In genomic region chr12:56375598-56376434, GRCh38 we compare ENCODE assay signal across 12 cellular contexts. TPM values are rescaled to one million over a fixed set of nuclear protein-coding genes. Genes with fewer than 3 reads are reported as not detected.
A peak's percentile ranks its signal among the peaks of the same experiment; 100 is the strongest.
DNase-seq lines count a peak whose midpoint lies in the region; ATAC-seq and TF ChIP-seq lines count a peak whose summit lies in the region.
"Had no signal": no experiment of that assay in that cellular context is flagged by ENCODE, and none has a peak within 500 bp of the region (broad histone marks: within the 10 kb centered on the region; RNA-seq: fewer than 3 reads in every experiment).

No MANE protein-coding gene starts in this region.

- ATAC-seq in GM19372 (IDR thresholded peaks at IDR 0.05; ENCODE audit: low read depth, unreplicated experiment), result peak; percentile 75
- ATAC-seq in HG02938 (IDR thresholded peaks at IDR 0.05; ENCODE audit: unreplicated experiment), result peak; percentile 67
- ATAC-seq in activated CD8-positive, alpha-beta T cell treated with anti-CD3 and anti-CD28 coated beads, Interleukin-2, amount 10 ng/mL, durations not matched to agents 7 days and 5 days, result no peak
- ATAC-seq: naive thymus-derived CD4-positive, alpha-beta T cell had no signal

- peaks cover 0 to 6% (median 0%) of the 10 kb centered on the region in 3 donors for H3K36me3 Mint-ChIP-seq in CD8-positive, alpha-beta memory T cell
- no peaks in the 10 kb centered on the region for H3K36me3 Mint-ChIP-seq in activated CD8-positive, alpha-beta T cell treated with anti-CD3 and anti-CD28 coated beads, Interleukin-2, amount 10 ng/mL, durations not matched to agents 7 days and 5 days (ENCODE audit: low read depth)

- H3K4me1 Mint-ChIP-seq in CD8-positive, alpha-beta memory T cell, result no peaks in the 10 kb centered on the region
- H3K4me1 Mint-ChIP-seq in activated CD8-positive, alpha-beta T cell treated with anti-CD3 and anti-CD28 coated beads, Interleukin-2, amount 10 ng/mL, durations not matched to agents 7 days and 5 days (ENCODE audit: low read depth), result no peaks in the 10 kb centered on the region

- H3K9me3 ChIP-seq in CD8-positive, alpha-beta memory T cell (ENCODE audit: low read length), result no peaks in the 10 kb centered on the region
- H3K9me3 ChIP-seq: stomach had no signal

- no peak for DNase-seq in CD8-positive, alpha-beta memory T cell
- DNase-seq in NOMO-1 treated with DMSO at 0.1 percent for 48 hours (lab: John Stamatoyannopoulos, UW; ENCODE audit: unreplicated experiment) (peak; percentile 54), brain microvascular endothelial cell (no peak), hippocampal formation (lab: John Stamatoyannopoulos, UW) (no peak), DMS53 (lab: John Stamatoyannopoulos, UW) (no peak)
- DNase-seq in activated CD8-positive, alpha-beta T cell treated with anti-CD3 and anti-CD28 coated beads, Interleukin-2, amount 10 ng/mL, durations not matched to agents 7 days and 5 days, result no peak
- DNase-seq: activated CD4-positive, alpha-beta T cell treated with anti-CD3 and anti-CD28 coated beads, Interleukin-2, amount 50 U/mL, for 1 hour; naive thymus-derived CD4-positive, alpha-beta T cell; NCI-H1105 treated with DMSO at 0.1 percent for 48 hours; stomach had no signal

- peak overlapping the region; percentile 24 for H3K27ac ChIP-seq in CD8-positive, alpha-beta memory T cell (ENCODE audit: low read depth, low read length)
- no peak overlapping the region for H3K27ac ChIP-seq in brain microvascular endothelial cell
- H3K27ac ChIP-seq: stomach had no signal

- CTCF ChIA-PET in CD8-positive, alpha-beta memory T cell (lab: Charles Lee), result interaction anchor here (1.2 kb wide), 1 partner anchor 16 kb away, joined by 3 read pairs; the partner anchor contains the start of gene STAT2
- CTCF ChIA-PET in activated CD8-positive, alpha-beta T cell treated with anti-CD3 and anti-CD28 coated beads, Interleukin-2, amount 10 ng/mL, durations not matched to agents 7 days and 5 days (lab: Charles Lee), result interaction anchor here (1.2 kb wide), 1 partner anchor 14 kb away, joined by 3 read pairs; no protein-coding TSS in a partner anchor

- POLR2A ChIA-PET in CD8-positive, alpha-beta memory T cell (lab: Charles Lee), result interaction anchor here (0.6 kb wide), 1 partner anchor 16 kb away, joined by 3 read pairs; the partner anchor contains the start of gene STAT2
- POLR2A ChIA-PET in activated CD8-positive, alpha-beta T cell treated with anti-CD3 and anti-CD28 coated beads, Interleukin-2, amount 10 ng/mL, durations not matched to agents 7 days and 5 days (lab: Charles Lee), result no interaction called here

- no peaks in the 10 kb centered on the region for H3K27me3 ChIP-seq in CD8-positive, alpha-beta memory T cell (ENCODE audit: insufficient read depth, low read length, poor library complexity, severe bottlenecking)
- no peaks in the 10 kb centered on the region for H3K27me3 ChIP-seq in brain microvascular endothelial cell (replicated peaks)
- H3K27me3 ChIP-seq: stomach had no signal

- H3K27ac Mint-ChIP-seq in CD8-positive, alpha-beta memory T cell, result peak overlapping the region in 1 of 8 donors; percentile 38
- no peak overlapping the region for H3K27ac Mint-ChIP-seq in activated CD8-positive, alpha-beta T cell treated with anti-CD3 and anti-CD28 coated beads, Interleukin-2, amount 10 ng/mL, durations not matched to agents 7 days and 5 days
- H3K27ac Mint-ChIP-seq: naive thymus-derived CD4-positive, alpha-beta T cell had no signal

- no peak for TF ChIP-seq CTCF in brain microvascular endothelial cell (IDR thresholded peaks at IDR 0.05; ENCODE audit: low read depth, low read length, missing control alignments)

- H3K27me3 Mint-ChIP-seq in CD8-positive, alpha-beta memory T cell, result peaks cover 5% of the 10 kb centered on the region in 2 donors
- H3K27me3 Mint-ChIP-seq in activated CD8-positive, alpha-beta T cell treated with anti-CD3 and anti-CD28 coated beads, Interleukin-2, amount 10 ng/mL, durations not matched to agents 7 days and 5 days (ENCODE audit: low read depth), result peaks cover 9% of the 10 kb centered on the region

- H3K4me3 Mint-ChIP-seq in CD8-positive, alpha-beta memory T cell, result no peak overlapping the region
- H3K4me3 Mint-ChIP-seq in activated CD8-positive, alpha-beta T cell treated with anti-CD3 and anti-CD28 coated beads, Interleukin-2, amount 10 ng/mL, durations not matched to agents 7 days and 5 days, result no peak overlapping the region
- H3K4me3 Mint-ChIP-seq: naive thymus-derived CD4-positive, alpha-beta T cell had no signal

- H3K9me3 Mint-ChIP-seq in CD8-positive, alpha-beta memory T cell, result no peaks in the 10 kb centered on the region
- H3K9me3 Mint-ChIP-seq in activated CD8-positive, alpha-beta T cell treated with anti-CD3 and anti-CD28 coated beads, Interleukin-2, amount 10 ng/mL, durations not matched to agents 7 days and 5 days (ENCODE audit: insufficient read depth), result peaks cover 3% of the 10 kb centered on the region

- H3K4me3 ChIP-seq in CD8-positive, alpha-beta memory T cell (ENCODE audit: low read length), result no peak overlapping the region
- no peak overlapping the region for H3K4me3 ChIP-seq in brain microvascular endothelial cell (ENCODE audit: low read depth, low read length)
- H3K4me3 ChIP-seq: stomach had no signal

- H3K36me3 ChIP-seq in CD8-positive, alpha-beta memory T cell (ENCODE audit: insufficient read depth, low read length), result no peaks in the 10 kb centered on the region
- H3K36me3 ChIP-seq in brain microvascular endothelial cell (replicated peaks), result no peaks in the 10 kb centered on the region
- H3K36me3 ChIP-seq: stomach had no signal

- no peaks in the 10 kb centered on the region for H3K4me1 ChIP-seq in CD8-positive, alpha-beta memory T cell (ENCODE audit: insufficient read depth, low read length)
- H3K4me1 ChIP-seq: stomach had no signal

- in situ Hi-C loops in brain microvascular endothelial cell (cut with HindIII; ENCODE audit: low pct_ligation_motif_present, low sequenced_read_pairs), result no loop called here

RNA-seq across cellular contexts. Expression of gene APOF, which starts 13.2 kb away (rescaled TPM):
- total RNA-seq in CD8-positive, alpha-beta memory T cell, result not detected
- not detected for polyA plus RNA-seq in CD8-positive, alpha-beta memory T cell
- not detected for total RNA-seq in activated CD8-positive, alpha-beta T cell treated with anti-CD3 and anti-CD28 coated beads, Interleukin-2, amount 10 ng/mL, durations not matched to agents 7 days and 5 days
- total RNA-seq: naive thymus-derived CD4-positive, alpha-beta T cell; stomach had no signal
- polyA plus RNA-seq: stomach had no signal

RNA-seq across cellular contexts. Expression of gene STAT2, which starts 15.9 kb away (rescaled TPM):
- total RNA-seq in CD8-positive, alpha-beta memory T cell, result 10 to 100 TPM; 61.6 to 63.5 TPM
- polyA plus RNA-seq in CD8-positive, alpha-beta memory T cell, result 65.0 TPM
- 100 to 1,000 TPM; 193 to 194 TPM for total RNA-seq in activated CD8-positive, alpha-beta T cell treated with anti-CD3 and anti-CD28 coated beads, Interleukin-2, amount 10 ng/mL, durations not matched to agents 7 days and 5 days

RNA-seq across cellular contexts. Expression of gene IL23A, which starts 37.1 kb away (rescaled TPM):
- total RNA-seq in CD8-positive, alpha-beta memory T cell, result 10 to 100 TPM; 26.9 to 29.6 TPM
- polyA plus RNA-seq in CD8-positive, alpha-beta memory T cell, result 26.4 TPM
- total RNA-seq in activated CD8-positive, alpha-beta T cell treated with anti-CD3 and anti-CD28 coated beads, Interleukin-2, amount 10 ng/mL, durations not matched to agents 7 days and 5 days, result 1 to 10 TPM; 3.5 to 3.7 TPM

RNA-seq across cellular contexts. Expression of gene PAN2, which starts 42.0 kb away (rescaled TPM):
- total RNA-seq in CD8-positive, alpha-beta memory T cell, result 10 to 100 TPM; 36.6 to 40.4 TPM
- polyA plus RNA-seq in CD8-positive, alpha-beta memory T cell, result 5.4 TPM
- total RNA-seq in activated CD8-positive, alpha-beta T cell treated with anti-CD3 and anti-CD28 coated beads, Interleukin-2, amount 10 ng/mL, durations not matched to agents 7 days and 5 days, result 10 to 100 TPM; 61.8 to 63.7 TPM

Comparison
In these comparisons a context has a peak if more than half of its experiments do, and no peak if none do; other contexts are left out.
1. RNA of gene IL23A, which starts 37.1 kb away (total RNA-seq): 26.9 to 29.6 TPM in CD8-positive, alpha-beta memory T cell; 3.5 to 3.7 TPM in activated CD8-positive, alpha-beta T cell treated with anti-CD3 and anti-CD28 coated beads, Interleukin-2, amount 10 ng/mL, durations not matched to agents 7 days and 5 days; every median in the first group is over 4 times any median in the second.